Comparison of ENCODE assay signal across 19 cellular contexts in the genomic region with DNA sequence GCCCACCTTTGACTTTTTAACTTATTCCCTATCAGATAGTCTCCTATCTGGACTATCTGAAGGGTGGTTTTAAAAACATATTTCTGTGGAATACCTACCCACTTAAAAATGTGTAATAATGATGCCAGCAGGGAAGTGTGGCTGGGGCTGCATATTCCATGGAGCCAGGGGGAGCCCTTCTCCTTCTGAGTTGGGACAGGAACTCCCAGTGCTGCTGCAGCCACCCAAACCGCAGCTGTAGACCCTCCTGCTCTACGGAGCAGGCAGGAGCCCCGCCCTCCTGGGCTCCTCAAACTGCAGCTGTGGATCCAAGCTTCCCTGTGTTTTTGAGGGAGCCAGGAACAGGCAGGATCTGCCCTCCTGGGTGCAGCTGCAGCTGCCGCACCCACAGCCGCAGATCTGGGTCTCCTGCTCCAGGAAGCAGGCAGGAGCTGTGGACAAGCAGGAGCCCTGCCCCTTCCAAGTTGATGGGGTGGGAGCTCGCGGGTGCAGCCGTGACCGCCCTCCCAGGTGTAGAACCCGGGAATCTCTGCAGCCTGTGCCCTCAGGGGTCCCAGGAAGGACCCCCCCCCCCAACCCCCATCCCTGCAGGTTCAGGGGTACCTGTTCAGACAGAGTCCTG. TPM values are rescaled to one million over a fixed set of nuclear protein-coding genes. Genes with fewer than 3 reads are reported as not detected.
A peak's percentile ranks its signal among the peaks of the same experiment; 100 is the strongest.
DNase-seq lines count a peak whose midpoint lies in the region; ATAC-seq and TF ChIP-seq lines count a peak whose summit lies in the region.
"Had no signal": no experiment of that assay in that cellular context is flagged by ENCODE, and none has a peak within 500 bp of the region (broad histone marks: within the 10 kb centered on the region; RNA-seq: fewer than 3 reads in every experiment).

No MANE protein-coding gene starts in this region.

- H3K4me3 ChIP-seq in cardiac muscle cell (no peak overlapping the region), Peyer's patch (peak overlapping the region in 1 of 4 donors; percentile 22), aorta (ENCODE audit: low read length in 2 of 2) (no peak overlapping the region)
- H3K4me3 ChIP-seq: lung had no signal

- no peaks in the 10 kb centered on the region for H3K27me3 ChIP-seq in cardiac muscle cell
- no peaks in the 10 kb centered on the region for H3K27me3 ChIP-seq in Peyer's patch
- H3K27me3 ChIP-seq in foreskin keratinocyte, result no peaks in the 10 kb centered on the region
- H3K27me3 ChIP-seq in aorta (ENCODE audit: control insufficient read depth in 1 of 2, insufficient read depth in 2 of 2, low read length in 1 of 2), result no peaks in the 10 kb centered on the region

- peaks cover 31% of the 10 kb centered on the region for H3K36me3 ChIP-seq in cardiac muscle cell
- H3K36me3 ChIP-seq in Peyer's patch, result no peaks in the 10 kb centered on the region
- H3K36me3 ChIP-seq in aorta (ENCODE audit: control insufficient read depth in 1 of 2, insufficient read depth in 2 of 2, low read length in 1 of 2), result no peaks in the 10 kb centered on the region

- intact Hi-C loops in left cardiac atrium (cut with DNase I) (no loop called here), aorta (cut with DNase I) (no loop called here)

- H3K4me1 ChIP-seq in cardiac muscle cell (ENCODE audit: low read depth), result peaks cover 14% of the 10 kb centered on the region
- no peaks in the 10 kb centered on the region for H3K4me1 ChIP-seq in Peyer's patch
- H3K4me1 ChIP-seq in foreskin keratinocyte, result no peaks in the 10 kb centered on the region
- no peaks in the 10 kb centered on the region for H3K4me1 ChIP-seq in aorta (ENCODE audit: control insufficient read depth in 1 of 2, insufficient read depth in 2 of 2, low read length in 2 of 2)

- H3K36me3 Mint-ChIP-seq in activated CD4-positive, alpha-beta memory T cell treated with anti-CD3 and anti-CD28 coated beads, Interleukin-2, amount 10 ng/mL, durations not matched to agents 7 days and 5 days (ENCODE audit: low read depth), result peaks cover 10% of the 10 kb centered on the region

- CTCF ChIA-PET in activated CD4-positive, alpha-beta memory T cell treated with anti-CD3 and anti-CD28 coated beads, Interleukin-2, amount 10 ng/mL, durations not matched to agents 7 days and 5 days (lab: Charles Lee), result interaction anchor here (1.2 to 1.5 kb wide), 2 partner anchors 16 to 19 kb away, joined by 3 read pairs; no protein-coding TSS in a partner anchor

- H3K9me3 ChIP-seq in cardiac muscle cell (ENCODE audit: low read depth) (no peaks in the 10 kb centered on the region), Peyer's patch (no peaks in the 10 kb centered on the region), aorta (ENCODE audit: control insufficient read depth, low read length) (no peaks in the 10 kb centered on the region)

- H3K4me1 Mint-ChIP-seq in activated CD4-positive, alpha-beta memory T cell treated with anti-CD3 and anti-CD28 coated beads, Interleukin-2, amount 10 ng/mL, durations not matched to agents 7 days and 5 days, result no peaks in the 10 kb centered on the region
- H3K4me1 Mint-ChIP-seq: activated CD8-positive, alpha-beta memory T cell treated with anti-CD3 and anti-CD28 coated beads, Interleukin-2, amount 10 ng/mL, durations not matched to agents 7 days and 5 days; activated naive CD8-positive, alpha-beta T cell treated with anti-CD3 and anti-CD28 coated beads, Interleukin-2, amount 10 ng/mL, durations not matched to agents 7 days and 5 days had no signal

- peak in 1 of 2 donors; percentile 11 for DNase-seq in cardiac muscle cell (ENCODE audit: low read depth in 1 of 2, low spot score in 1 of 2)
- DNase-seq in left cardiac atrium, result no peak
- DNase-seq in Peyer's patch, result no peak
- DNase-seq in foreskin keratinocyte, result no peak
- DNase-seq in aorta, result no peak
- DNase-seq in GM13977 (ENCODE audit: low spot score), result no peak
- DNase-seq in activated CD4-positive, alpha-beta memory T cell treated with anti-CD3 and anti-CD28 coated beads, Interleukin-2, amount 10 ng/mL, durations not matched to agents 7 days and 5 days, result no peak
- DNase-seq in kidney glomerular epithelial cell (lab: John Stamatoyannopoulos, UW), result no peak
- DNase-seq: ACHN; activated CD8-positive, alpha-beta memory T cell treated with anti-CD3 and anti-CD28 coated beads, Interleukin-2, amount 10 ng/mL, durations not matched to agents 7 days and 5 days; activated naive CD8-positive, alpha-beta T cell treated with anti-CD3 and anti-CD28 coated beads, Interleukin-2, amount 10 ng/mL, durations not matched to agents 7 days and 5 days; DMS153; HCEC 1CT; NCI-H1092 treated with DMSO at 0.1 percent for 48 hours; NCI-H2081 treated with DMSO at 0.1 percent for 48 hours; Right ventricle myocardium superior; substantia nigra had no signal

- POLR2A ChIA-PET in activated CD4-positive, alpha-beta memory T cell treated with anti-CD3 and anti-CD28 coated beads, Interleukin-2, amount 10 ng/mL, durations not matched to agents 7 days and 5 days (lab: Charles Lee), result no interaction called here

- no peak overlapping the region for H3K27ac Mint-ChIP-seq in activated CD4-positive, alpha-beta memory T cell treated with anti-CD3 and anti-CD28 coated beads, Interleukin-2, amount 10 ng/mL, durations not matched to agents 7 days and 5 days
- H3K27ac Mint-ChIP-seq: activated CD8-positive, alpha-beta memory T cell treated with anti-CD3 and anti-CD28 coated beads, Interleukin-2, amount 10 ng/mL, durations not matched to agents 7 days and 5 days; activated naive CD8-positive, alpha-beta T cell treated with anti-CD3 and anti-CD28 coated beads, Interleukin-2, amount 10 ng/mL, durations not matched to agents 7 days and 5 days; activated T-helper 1 cell treated with anti-CD3 and anti-CD28 coated beads, Interleukin-12 subunit alpha, Interleukin-12 subunit beta, Interleukin-2, Interleukin-4 antibody, amounts not matched to agents 30 ng/mL and 10 ng/mL and 1 ng/mL, durations not matched to agents 14 hours and 24 hours and 36 hours had no signal

- H3K9me3 Mint-ChIP-seq in activated CD4-positive, alpha-beta memory T cell treated with anti-CD3 and anti-CD28 coated beads, Interleukin-2, amount 10 ng/mL, durations not matched to agents 7 days and 5 days, result no peaks in the 10 kb centered on the region
- H3K9me3 Mint-ChIP-seq: activated naive CD8-positive, alpha-beta T cell treated with anti-CD3 and anti-CD28 coated beads, Interleukin-2, amount 10 ng/mL, durations not matched to agents 7 days and 5 days; activated T-helper 1 cell treated with anti-CD3 and anti-CD28 coated beads, Interleukin-12 subunit alpha, Interleukin-12 subunit beta, Interleukin-2, Interleukin-4 antibody, amounts not matched to agents 30 ng/mL and 10 ng/mL and 1 ng/mL, durations not matched to agents 14 hours and 24 hours and 36 hours had no signal

- no peak for TF ChIP-seq POLR2A in Peyer's patch (IDR thresholded peaks at IDR 0.05)

- ATAC-seq in left cardiac atrium (no peak), foreskin keratinocyte (peak; percentile 16), aorta (ENCODE audit: low FRiP score) (peak; percentile 15)
- ATAC-seq: activated CD8-positive, alpha-beta memory T cell treated with anti-CD3 and anti-CD28 coated beads, Interleukin-2, amount 10 ng/mL, durations not matched to agents 7 days and 5 days had no signal

- 85% methylated on average over 10 of the region's 10 CpGs for WGBS in aorta, 2 donors

- peak; percentile 18 for TF ChIP-seq CTCF in cardiac muscle cell (IDR thresholded peaks at IDR 0.05; ENCODE audit: low read depth, low read length)
- TF ChIP-seq CTCF in Peyer's patch (IDR thresholded peaks at IDR 0.05), result peak in 4 of 6 experiments; percentile 6 to 54 (median 29)
- TF ChIP-seq CTCF in foreskin keratinocyte (conservative IDR thresholded peaks at IDR 0.05), result peak; percentile 61
- no peak for TF ChIP-seq CTCF in GM13977 (IDR thresholded peaks at IDR 0.05; ENCODE audit: extremely low read depth, insufficient read depth, missing control alignments)

- H3K27ac ChIP-seq in cardiac muscle cell, result peak overlapping the region; percentile 83
- H3K27ac ChIP-seq in Peyer's patch, result no peak overlapping the region
- H3K27ac ChIP-seq in foreskin keratinocyte, result no peak overlapping the region
- H3K27ac ChIP-seq in aorta (ENCODE audit: low read depth in 1 of 2, low read length in 2 of 2), result no peak overlapping the region

- H3K4me3 Mint-ChIP-seq in activated CD4-positive, alpha-beta memory T cell treated with anti-CD3 and anti-CD28 coated beads, Interleukin-2, amount 10 ng/mL, durations not matched to agents 7 days and 5 days, result no peak overlapping the region
- H3K4me3 Mint-ChIP-seq: activated CD8-positive, alpha-beta memory T cell treated with anti-CD3 and anti-CD28 coated beads, Interleukin-2, amount 10 ng/mL, durations not matched to agents 7 days and 5 days; activated naive CD8-positive, alpha-beta T cell treated with anti-CD3 and anti-CD28 coated beads, Interleukin-2, amount 10 ng/mL, durations not matched to agents 7 days and 5 days; activated T-helper 1 cell treated with anti-CD3 and anti-CD28 coated beads, Interleukin-12 subunit alpha, Interleukin-12 subunit beta, Interleukin-2, Interleukin-4 antibody, amounts not matched to agents 30 ng/mL and 10 ng/mL and 1 ng/mL, durations not matched to agents 14 hours and 24 hours and 36 hours had no signal

- in situ Hi-C loops in GM13977 (cut with MboI; ENCODE audit: low pct_unique_long_range_greater_than_20kb, low sequenced_read_pairs, unreplicated experiment), result no loop called here

- no peaks in the 10 kb centered on the region for H3K27me3 Mint-ChIP-seq in activated CD4-positive, alpha-beta memory T cell treated with anti-CD3 and anti-CD28 coated beads, Interleukin-2, amount 10 ng/mL, durations not matched to agents 7 days and 5 days
- H3K27me3 Mint-ChIP-seq: activated CD8-positive, alpha-beta memory T cell treated with anti-CD3 and anti-CD28 coated beads, Interleukin-2, amount 10 ng/mL, durations not matched to agents 7 days and 5 days; activated naive CD8-positive, alpha-beta T cell treated with anti-CD3 and anti-CD28 coated beads, Interleukin-2, amount 10 ng/mL, durations not matched to agents 7 days and 5 days had no signal

RNA-seq across cellular contexts. Expression of a gene that starts 57.8 kb away (rescaled TPM):
- total RNA-seq in cardiac muscle cell (619 and 1,005 TPM in 2 replicates), left cardiac atrium (10 to 100 TPM; 24.9 to 48.4 TPM), Peyer's patch (10 to 100 TPM; 12.4 to 25.6 (median 19.2) TPM), foreskin keratinocyte (7.1 and 7.8 TPM in 2 replicates), aorta (10 to 100 TPM; 27.4 to 38.7 TPM)
- polyA plus RNA-seq in cardiac muscle cell (383 and 432 TPM in 2 replicates), foreskin keratinocyte (2.6 and 2.8 TPM in 2 replicates), aorta (1 to 10 TPM; 1.9 to 3.2 TPM)
- 10 to 100 TPM; 30.7 to 38.5 TPM for total RNA-seq in activated CD4-positive, alpha-beta memory T cell treated with anti-CD3 and anti-CD28 coated beads, Interleukin-2, amount 10 ng/mL, durations not matched to agents 7 days and 5 days

Comparison
In these comparisons a context has a peak if more than half of its experiments do, and no peak if none do; other contexts are left out.
1. RNA of a gene that starts 57.8 kb away (total RNA-seq): 619 to 1,005 TPM in cardiac muscle cell; 24.9 to 48.4 TPM in left cardiac atrium, 27.4 to 38.7 TPM in aorta, 30.7 to 38.5 TPM in activated CD4-positive, alpha-beta memory T cell treated with anti-CD3 and anti-CD28 coated beads, Interleukin-2, amount 10 ng/mL, durations not matched to agents 7 days and 5 days, 12.4 to 25.6 TPM in Peyer's patch and 7.1 to 7.8 TPM in foreskin keratinocyte; every median in the first group is over 10 times any median in the second.
2. ATAC-seq: peak in foreskin keratinocyte (single experiment) and aorta (single experiment); none in left cardiac atrium (0 of 2).